12 cellular contexts compared by ENCODE assay signal in genomic region chr1:85550784-85551516, GRCh38. TPM values are rescaled to one million over a fixed set of nuclear protein-coding genes. Genes with fewer than 3 reads are reported as not detected.
DNase-seq lines count a peak whose midpoint lies in the region; ATAC-seq and TF ChIP-seq lines count a peak whose summit lies in the region.
"Had no signal": no experiment of that assay in that cellular context is flagged by ENCODE, and none has a peak within 500 bp of the region (broad histone marks: within the 10 kb centered on the region; RNA-seq: fewer than 3 reads in every experiment).

No MANE protein-coding gene starts in this region.

- POLR2A ChIA-PET in Panc1 (lab: Charles Lee), result interaction anchor here (0.6 to 1.4 kb wide), 6 partner anchors 9 to 79 kb away, joined by 3 to 5 read pairs (median 4); no protein-coding TSS in a partner anchor

- H3K79me2 ChIP-seq in fibroblast of lung (ENCODE audit: control insufficient read depth, insufficient read depth, low read length), result peaks cover 62% of the 10 kb centered on the region

- H3K9ac ChIP-seq in fibroblast of lung (ENCODE audit: insufficient read depth, low read length), result no peak overlapping the region

- H3K4me2 ChIP-seq in fibroblast of lung (ENCODE audit: extremely low read depth, insufficient read depth, low read length), result peak overlapping the region; percentile 51

- TF ChIP-seq CTCF in Panc1 (IDR thresholded peaks at IDR 0.05), result no peak
- no peak for TF ChIP-seq CTCF in fibroblast of lung (conservative IDR thresholded peaks at IDR 0.05 in 1 of 2, IDR thresholded peaks at IDR 0.05 in 1 of 2; ENCODE audit: low read depth in 1 of 2, low read length in 2 of 2)

- H3K27me3 ChIP-seq in Panc1 (ENCODE audit: control insufficient read depth, insufficient read depth, low read length) (no peaks in the 10 kb centered on the region), fibroblast of lung (ENCODE audit: control insufficient read depth, insufficient read depth, low read length) (no peaks in the 10 kb centered on the region)

- no peaks in the 10 kb centered on the region for H3K9me3 ChIP-seq in Panc1 (ENCODE audit: control insufficient read depth, insufficient read depth, low read depth, low read length)
- no peaks in the 10 kb centered on the region for H3K9me3 ChIP-seq in fibroblast of lung (ENCODE audit: control insufficient read depth, insufficient read depth, low read depth, low read length)

- H3K4me3 ChIP-seq in Panc1 (ENCODE audit: low read depth in 2 of 2, low read length in 2 of 2), result peak overlapping the region in 1 of 2 experiments; percentile 26; a peak in 2 of 4 replicates
- no peak overlapping the region for H3K4me3 ChIP-seq in fibroblast of lung (replicated peaks in 1 of 4; ENCODE audit: control extremely low read depth in 1 of 4, insufficient read depth in 1 of 4, low read depth in 3 of 4, low read length in 4 of 4)
- H3K4me3 ChIP-seq: GM12878 had no signal

- DNase-seq in EL (peak; percentile 76), Panc1 (ENCODE audit: low read depth, low spot score) (peak; percentile 88), fibroblast of lung (ENCODE audit: low read depth in 2 of 2) (peak; percentile 77 to 91), sciatic nerve (ENCODE audit: low spot score) (no peak), DMS79 treated with DMSO at 0.1 percent for 48 hours (lab: John Stamatoyannopoulos, UW) (no peak), NCI-H2171 treated with DMSO at 0.1 percent for 48 hours (lab: John Stamatoyannopoulos, UW) (no peak)
- DNase-seq: glutamatergic neuron, NCI-H446 treated with DMSO at 0.1 percent for 48 hours had no signal

- no peak overlapping the region for H2AFZ ChIP-seq in fibroblast of lung (ENCODE audit: low read length)

- no TSS peak for BruUV-seq in Panc1 (replicated peaks; lab: Mats Ljungman, UMichigan)

- peak; percentile 82 for ATAC-seq in Panc1
- ATAC-seq in sciatic nerve, result peak; percentile 74
- ATAC-seq in HG02623 (IDR thresholded peaks at IDR 0.05; ENCODE audit: unreplicated experiment), result no peak
- ATAC-seq in GM21528 (IDR thresholded peaks at IDR 0.05; ENCODE audit: low FRiP score, unreplicated experiment), result no peak
- ATAC-seq: GM12878 had no signal

- CTCF ChIA-PET in Panc1 (lab: Charles Lee), result interaction anchor here (0.6 kb wide), 1 partner anchor 275 kb away, joined by 4 read pairs; the partner anchor contains the start of gene BCL10

- intact Hi-C loops in Panc1 (cut with micrococcal nuclease; ENCODE audit: unreplicated experiment), result no loop called here
- intact Hi-C loops in sciatic nerve (cut with DNase I), result no loop called here

- H3K4me1 ChIP-seq in Panc1 (ENCODE audit: control insufficient read depth, insufficient read depth, low read length), result peaks cover 95% of the 10 kb centered on the region
- peaks cover 23% of the 10 kb centered on the region for H3K4me1 ChIP-seq in fibroblast of lung (ENCODE audit: control insufficient read depth, extremely low read depth, insufficient read depth, low read length)

- H3K36me3 ChIP-seq in Panc1 (ENCODE audit: control insufficient read depth, insufficient read depth, low read length), result no peaks in the 10 kb centered on the region
- H3K36me3 ChIP-seq in fibroblast of lung (ENCODE audit: control insufficient read depth, insufficient read depth, low read length), result no peaks in the 10 kb centered on the region

- in situ Hi-C loops in Panc1 (cut with HindIII; ENCODE audit: low pct_unique_long_range_greater_than_20kb, low sequenced_read_pairs), result no loop called here

- no peaks in the 10 kb centered on the region for H4K20me1 ChIP-seq in fibroblast of lung (ENCODE audit: control insufficient read depth, extremely low read depth, insufficient read depth, low read length)

- H3K27ac ChIP-seq in Panc1 (ENCODE audit: low read length) (peak overlapping the region; percentile 91), fibroblast of lung (ENCODE audit: insufficient read depth, low read length) (no peak overlapping the region)

RNA-seq across cellular contexts. Expression of gene CCN1, which starts 29.6 kb away (rescaled TPM):
- 355 TPM for total RNA-seq in Panc1 (2021; ENCODE audit: unreplicated experiment)
- polyA plus RNA-seq in Panc1 (2012; ENCODE audit: insufficient read length), result 366 TPM
- 48.5 and 146 TPM in 2 replicates for total RNA-seq in fibroblast of lung
- 531 and 635 TPM in 2 replicates for polyA plus RNA-seq in fibroblast of lung
- polyA plus RNA-seq in fibroblast of lung (2012), result 570 and 726 TPM in 2 replicates
- 406 and 477 TPM in 2 replicates for polyA minus RNA-seq in fibroblast of lung (ENCODE audit: low replicate concordance)
- 137 TPM for total RNA-seq in sciatic nerve
- total RNA-seq: mononuclear cell had no signal

Comparison
In these comparisons a context has a peak if more than half of its experiments do, and no peak if none do; other contexts are left out.
1. DNase-seq: peak in EL (single experiment), Panc1 (single experiment) and fibroblast of lung (2 of 2); none in sciatic nerve (single experiment), DMS79 treated with DMSO at 0.1 percent for 48 hours (single experiment) and NCI-H2171 treated with DMSO at 0.1 percent for 48 hours (single experiment).
2. ATAC-seq: peak in Panc1 (single experiment) and sciatic nerve (single experiment); none in HG02623 (single experiment) and GM21528 (single experiment).